ENCODE assay signal across 22 cellular contexts in genomic region chr22:19666663-19667593, GRCh38. TPM values are rescaled to one million over a fixed set of nuclear protein-coding genes. Genes with fewer than 3 reads are reported as not detected.
DNase-seq lines count a peak whose midpoint lies in the region; ATAC-seq and TF ChIP-seq lines count a peak whose summit lies in the region.
"Had no signal": no experiment of that assay in that cellular context is flagged by ENCODE, and none has a peak within 500 bp of the region (broad histone marks: within the 10 kb centered on the region; RNA-seq: fewer than 3 reads in every experiment).

No MANE protein-coding gene starts in this region.

- peaks cover 0 to 8% (median 0%) of the 10 kb centered on the region in 4 donors for H3K27me3 ChIP-seq in esophagus squamous epithelium
- no peaks in the 10 kb centered on the region for H3K27me3 ChIP-seq in right lobe of liver
- H3K27me3 ChIP-seq in BE2C, result no peaks in the 10 kb centered on the region
- H3K27me3 ChIP-seq: hepatocyte, ovary, upper lobe of left lung had no signal

- peak; percentile 79 for DNase-seq in AG04449 (ENCODE audit: low read depth, low spot score)
- peak; percentile 50 for DNase-seq in LHCN-M2 (ENCODE audit: low read depth)
- DNase-seq in chondrocyte (ENCODE audit: low spot score), result no peak
- DNase-seq in myocyte (ENCODE audit: low read depth), result peak; percentile 61
- DNase-seq in esophagus squamous epithelium (lab: John Stamatoyannopoulos, UW), result no peak
- no peak for DNase-seq in right lobe of liver
- DNase-seq in BE2C, result no peak
- no peak for DNase-seq in putamen (ENCODE audit: low spot score)
- DNase-seq: activated CD4-positive, alpha-beta T cell treated with anti-CD3 and anti-CD28 coated beads, Interleukin-2, amount 50 U/mL, for 1 hour; activated T-cell treated with anti-CD3 and anti-CD28 coated beads, Interleukin-2, amount 50 U/mL, for 1 hour; cerebellar nuclear complex; Karpas-422; kidney glomerular epithelial cell; NCI-H1417 treated with DMSO at 0.1 percent for 48 hours; ovary; small intestine; stimulated activated naive B cell treated with anti-CD40 and anti-IgM and Interleukin-4, amounts not matched to agents 10 μg/mL and 1 μg/mL and 100 μg/mL, for 72 hours; T-helper 9 cell had no signal

- no peak for ATAC-seq in right lobe of liver
- ATAC-seq: activated naive CD4-positive, alpha-beta T cell treated with anti-CD3 and anti-CD28 coated beads, Interleukin-2, amount 50 U/mL, for 72 hours; stimulated activated naive B cell treated with anti-CD40 and anti-IgM and Interleukin-4, amounts not matched to agents 10 μg/mL and 1 μg/mL and 100 μg/mL, for 72 hours had no signal

- POLR2A ChIA-PET in AG04449 (lab: Yijun Ruan, JAX), result interaction anchor here (0.5 kb wide), 1 partner anchor 362 kb away, joined by 4 read pairs; no protein-coding TSS in a partner anchor

- TF ChIP-seq POLR2A in esophagus squamous epithelium (IDR thresholded peaks at IDR 0.05) (no peak), right lobe of liver (IDR thresholded peaks at IDR 0.05) (no peak)

- H3K27ac ChIP-seq in esophagus squamous epithelium (no peak overlapping the region), right lobe of liver (no peak overlapping the region)
- H3K27ac ChIP-seq: epithelial cell of prostate, hepatocyte, ovary, upper lobe of left lung had no signal

- H3K9me3 Mint-ChIP-seq in chondrocyte (ENCODE audit: low read depth), result peaks cover 3% of the 10 kb centered on the region
- H3K9me3 Mint-ChIP-seq: activated naive CD4-positive, alpha-beta T cell treated with anti-CD3 and anti-CD28 coated beads, Interleukin-2, amount 50 U/mL, for 72 hours had no signal

- WGBS in esophagus squamous epithelium, 2 donors, result 61 to 64% methylated on average over 13 to 18 of the region's 21 CpGs
- 35% methylated on average over 13 of the region's 21 CpGs for WGBS in right lobe of liver (ENCODE audit: insufficient coverage, low coverage, low lambda C conversion rate, missing lambda C conversion rate)

- intact Hi-C loops in esophagus squamous epithelium (cut with DNase I), result no loop called here
- intact Hi-C loops in right lobe of liver (cut with DNase I), result no loop called here

- H3K4me1 ChIP-seq in esophagus squamous epithelium, result peaks cover 6 to 31% (median 7%) of the 10 kb centered on the region in 3 donors
- no peaks in the 10 kb centered on the region for H3K4me1 ChIP-seq in right lobe of liver
- peaks cover 15% of the 10 kb centered on the region for H3K4me1 ChIP-seq in BE2C

- H3K36me3 Mint-ChIP-seq in chondrocyte (ENCODE audit: low read depth), result peaks cover 2% of the 10 kb centered on the region
- H3K36me3 Mint-ChIP-seq: activated naive CD4-positive, alpha-beta T cell treated with anti-CD3 and anti-CD28 coated beads, Interleukin-2, amount 50 U/mL, for 72 hours; stimulated activated naive B cell treated with anti-CD40 and anti-IgM and Interleukin-4, amounts not matched to agents 10 μg/mL and 1 μg/mL and 100 μg/mL, for 72 hours had no signal

- H3K36me3 ChIP-seq in esophagus squamous epithelium (no peaks in the 10 kb centered on the region), right lobe of liver (no peaks in the 10 kb centered on the region), BE2C (no peaks in the 10 kb centered on the region)
- H3K36me3 ChIP-seq: ovary, upper lobe of left lung had no signal

- H3K27me3 Mint-ChIP-seq in chondrocyte (ENCODE audit: low read depth), result no peaks in the 10 kb centered on the region

- CTCF ChIA-PET in AG04449 (lab: Yijun Ruan, JAX), result no interaction called here

- H3K9me3 ChIP-seq in esophagus squamous epithelium (no peaks in the 10 kb centered on the region), right lobe of liver (no peaks in the 10 kb centered on the region), BE2C (no peaks in the 10 kb centered on the region)
- H3K9me3 ChIP-seq: ovary, upper lobe of left lung had no signal

- peak overlapping the region; percentile 99 for H3K27ac Mint-ChIP-seq in chondrocyte (ENCODE audit: unreplicated experiment)
- H3K27ac Mint-ChIP-seq: activated naive CD4-positive, alpha-beta T cell treated with anti-CD3 and anti-CD28 coated beads, Interleukin-2, amount 50 U/mL, for 72 hours; stimulated activated naive B cell treated with anti-CD40 and anti-IgM and Interleukin-4, amounts not matched to agents 10 μg/mL and 1 μg/mL and 100 μg/mL, for 72 hours had no signal

- no peak for TF ChIP-seq CTCF in AG04449 (IDR thresholded peaks at IDR 0.05; ENCODE audit: insufficient read depth, low read length, missing control alignments)
- peak; percentile 44 for TF ChIP-seq CTCF in chondrocyte (IDR thresholded peaks at IDR 0.05)
- TF ChIP-seq CTCF in esophagus squamous epithelium (IDR thresholded peaks at IDR 0.05), result no peak
- no peak for TF ChIP-seq CTCF in right lobe of liver (IDR thresholded peaks at IDR 0.05)
- TF ChIP-seq CTCF in BE2C (IDR thresholded peaks at IDR 0.05; ENCODE audit: low read depth, low read length), result no peak

- H3K4me3 ChIP-seq in AG04449 (ENCODE audit: low read depth, low read length) (no peak overlapping the region; the same call in 1 of the 2 replicates), esophagus squamous epithelium (no peak overlapping the region), right lobe of liver (no peak overlapping the region), BE2C (ENCODE audit: low read depth, low read length) (no peak overlapping the region)
- H3K4me3 ChIP-seq: hepatocyte, ovary, upper lobe of left lung had no signal

- H3K4me1 Mint-ChIP-seq in chondrocyte (ENCODE audit: low read depth), result peaks cover 85% of the 10 kb centered on the region
- H3K4me1 Mint-ChIP-seq: stimulated activated naive B cell treated with anti-CD40 and anti-IgM and Interleukin-4, amounts not matched to agents 10 μg/mL and 1 μg/mL and 100 μg/mL, for 72 hours had no signal

- peak overlapping the region; percentile 76 for H3K4me3 Mint-ChIP-seq in chondrocyte (ENCODE audit: unreplicated experiment)
- H3K4me3 Mint-ChIP-seq: stimulated activated naive B cell treated with anti-CD40 and anti-IgM and Interleukin-4, amounts not matched to agents 10 μg/mL and 1 μg/mL and 100 μg/mL, for 72 hours had no signal

RNA-seq across cellular contexts. Expression of gene SEPTIN5, which starts 47.4 kb away (rescaled TPM):
- 33.2 and 44.8 TPM in 2 replicates for total RNA-seq in LHCN-M2 (2014; rRNA removed)
- polyA plus RNA-seq in LHCN-M2 (2012), result 38.5 TPM
- 113 to 214 TPM (median 197 TPM) in 3 replicates for total RNA-seq in chondrocyte
- 123 and 130 TPM in 2 replicates for total RNA-seq in myocyte
- polyA plus RNA-seq in myocyte (2012), result 144 TPM
- 10 to 100 TPM; 19.8 to 69.7 (median 36.3) TPM for total RNA-seq in esophagus squamous epithelium
- 1 to 10 TPM; 1.3 to 3.7 (median 2.1) TPM for total RNA-seq in right lobe of liver
- polyA plus RNA-seq in BE2C (2012; ENCODE audit: insufficient read depth, insufficient read length, low read depth), result 113 TPM

RNA-seq across cellular contexts. Expression of gene GP1BB, which starts 56.4 kb away (rescaled TPM):
- 22.1 and 30.2 TPM in 2 replicates for total RNA-seq in LHCN-M2 (2014; rRNA removed)
- 6.9 TPM for polyA plus RNA-seq in LHCN-M2 (2012)
- 36.4 to 63.4 TPM (median 56.0 TPM) in 3 replicates for total RNA-seq in chondrocyte
- 51.2 and 67.7 TPM in 2 replicates for total RNA-seq in myocyte
- 32.1 TPM for polyA plus RNA-seq in myocyte (2012)
- total RNA-seq in esophagus squamous epithelium, result 10 to 100 TPM in 1 of 4 donors, 1 to 10 TPM in 3; 4.8 to 40.0 (median 9.7) TPM
- 1 to 10 TPM in 1 of 6 experiments, under 1 TPM in 4, not detected in 1; 0.15 to 1.3 (median 0.62) TPM for total RNA-seq in right lobe of liver
- 46.9 TPM for polyA plus RNA-seq in BE2C (2012; ENCODE audit: insufficient read depth, insufficient read length, low read depth)
- total RNA-seq: activated naive CD4-positive, alpha-beta T cell treated with anti-CD3 and anti-CD28 coated beads, Interleukin-2, amount 50 U/mL, for 72 hours had no signal

Comparison
In these comparisons a context has a peak if more than half of its experiments do, and no peak if none do; other contexts are left out.
1. DNase-seq: peak in AG04449 (single experiment), LHCN-M2 (single experiment) and myocyte (single experiment); none in chondrocyte (single experiment), esophagus squamous epithelium (single experiment), right lobe of liver (0 of 3), BE2C (single experiment) and putamen (single experiment).